ENCODE assay signal across 2 cellular contexts in genomic region chr15:30514545-30514944, GRCh38. TPM values are rescaled to one million over a fixed set of nuclear protein-coding genes. Genes with fewer than 3 reads are reported as not detected.
"Had no signal": no experiment of that assay in that cellular context is flagged by ENCODE, and none has a peak within 500 bp of the region (broad histone marks: within the 10 kb centered on the region; RNA-seq: fewer than 3 reads in every experiment).

No MANE protein-coding gene starts in this region.

RNA-seq across cellular contexts. Expression of gene GOLGA8Q, which starts 37.3 kb away (rescaled TPM):
- total RNA-seq: activated CD8-positive, alpha-beta memory T cell treated with anti-CD3 and anti-CD28 coated beads for 36 hours; activated CD8-positive, alpha-beta T cell treated with anti-CD3 and anti-CD28 coated beads for 36 hours had no signal
